In the genomic region with DNA sequence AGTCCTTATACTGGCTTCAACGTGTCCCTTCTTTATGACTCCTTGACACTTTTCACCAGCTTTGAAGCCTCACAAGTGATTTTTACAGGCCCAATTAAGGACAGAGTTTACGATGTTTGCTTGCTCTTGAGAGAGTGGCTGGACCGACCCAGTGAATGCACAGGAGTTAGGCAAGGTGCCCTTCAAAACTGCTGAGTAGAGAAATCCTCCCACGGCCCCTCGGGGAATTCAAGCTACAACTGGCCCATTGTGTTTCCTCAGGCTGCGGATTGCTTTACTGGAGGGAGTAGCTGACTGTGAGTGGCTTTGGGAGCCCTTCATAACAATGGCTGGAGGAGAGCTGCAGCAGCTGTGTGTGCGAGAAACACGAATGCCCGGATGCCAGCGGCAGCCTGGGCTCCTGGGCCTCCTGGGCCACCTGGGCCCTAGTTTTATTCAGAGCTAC, we compare ENCODE assay signal across 11 cellular contexts. TPM values are rescaled to one million over a fixed set of nuclear protein-coding genes. Genes with fewer than 3 reads are reported as not detected.
DNase-seq lines count a peak whose midpoint lies in the region; ATAC-seq and TF ChIP-seq lines count a peak whose summit lies in the region.
"Had no signal": no experiment of that assay in that cellular context is flagged by ENCODE, and none has a peak within 500 bp of the region (broad histone marks: within the 10 kb centered on the region; RNA-seq: fewer than 3 reads in every experiment).

No MANE protein-coding gene starts in this region.

- H3K27me3 ChIP-seq in upper lobe of right lung, result no peaks in the 10 kb centered on the region

- no peak for TF ChIP-seq CTCF in endothelial cell (IDR thresholded peaks at IDR 0.05; ENCODE audit: unreplicated experiment)
- TF ChIP-seq CTCF in mucosa of descending colon (IDR thresholded peaks at IDR 0.05), result no peak
- TF ChIP-seq CTCF in upper lobe of right lung (IDR thresholded peaks at IDR 0.05), result no peak
- no peak for TF ChIP-seq CTCF in Calu3 (IDR thresholded peaks at IDR 0.05; ENCODE audit: unreplicated experiment)

- peaks cover 8% of the 10 kb centered on the region for H3K4me1 ChIP-seq in mucosa of descending colon (ENCODE audit: low read depth)
- peaks cover 4% of the 10 kb centered on the region for H3K4me1 ChIP-seq in upper lobe of right lung

- H3K27me3 Mint-ChIP-seq in endothelial cell (ENCODE audit: unreplicated experiment) (peaks cover 6% of the 10 kb centered on the region), Calu3 (ENCODE audit: unreplicated experiment) (no peaks in the 10 kb centered on the region)
- H3K27me3 Mint-ChIP-seq: CD4-positive, alpha-beta memory T cell had no signal

- H3K9me3 Mint-ChIP-seq in endothelial cell (ENCODE audit: unreplicated experiment) (no peaks in the 10 kb centered on the region), Calu3 (ENCODE audit: low read depth, unreplicated experiment) (no peaks in the 10 kb centered on the region)
- H3K9me3 Mint-ChIP-seq: CD4-positive, alpha-beta memory T cell had no signal

- H3K36me3 Mint-ChIP-seq in endothelial cell (ENCODE audit: low read depth, unreplicated experiment), result no peaks in the 10 kb centered on the region
- no peaks in the 10 kb centered on the region for H3K36me3 Mint-ChIP-seq in Calu3 (ENCODE audit: insufficient read depth, unreplicated experiment)
- H3K36me3 Mint-ChIP-seq: CD4-positive, alpha-beta memory T cell had no signal

- H3K4me3 Mint-ChIP-seq in endothelial cell (ENCODE audit: unreplicated experiment), result no peak overlapping the region
- no peak overlapping the region for H3K4me3 Mint-ChIP-seq in Calu3 (ENCODE audit: low read depth, unreplicated experiment)
- H3K4me3 Mint-ChIP-seq: CD4-positive, alpha-beta memory T cell had no signal

- H3K4me1 Mint-ChIP-seq in endothelial cell (ENCODE audit: unreplicated experiment), result peaks cover 12% of the 10 kb centered on the region
- H3K4me1 Mint-ChIP-seq in Calu3 (ENCODE audit: low read depth, unreplicated experiment), result no peaks in the 10 kb centered on the region

- no peaks in the 10 kb centered on the region for H3K36me3 ChIP-seq in mucosa of descending colon (ENCODE audit: low read depth)
- H3K36me3 ChIP-seq in upper lobe of right lung, result no peaks in the 10 kb centered on the region

- peak overlapping the region; percentile 66 for H3K27ac Mint-ChIP-seq in endothelial cell (ENCODE audit: unreplicated experiment)
- H3K27ac Mint-ChIP-seq in Calu3 (ENCODE audit: unreplicated experiment), result no peak overlapping the region
- H3K27ac Mint-ChIP-seq: CD4-positive, alpha-beta memory T cell had no signal

- intact Hi-C loops in mucosa of descending colon (cut with DNase I, micrococcal nuclease), result no loop called here
- intact Hi-C loops in upper lobe of right lung (cut with DNase I), result no loop called here
- intact Hi-C loops in Calu3 (cut with micrococcal nuclease; ENCODE audit: unreplicated experiment), result no loop called here

- H3K27ac ChIP-seq in upper lobe of right lung, result no peak overlapping the region

- CTCF ChIA-PET in Calu3 (lab: Charles Lee), result no interaction called here

- BruUV-seq in Calu3 (replicated peaks; lab: Mats Ljungman, UMichigan), result no TSS peak

- H3K9me3 ChIP-seq in mucosa of descending colon (no peaks in the 10 kb centered on the region), upper lobe of right lung (no peaks in the 10 kb centered on the region)

- DNase-seq in COLO668 (lab: John Stamatoyannopoulos, UW; ENCODE audit: unreplicated experiment) (peak; percentile 81), NCI-H2107 treated with DMSO at 0.1 percent for 48 hours (lab: John Stamatoyannopoulos, UW; ENCODE audit: unreplicated experiment) (peak; percentile 81), endothelial cell (ENCODE audit: low spot score) (peak; percentile 19), mucosa of descending colon (peak in 2 of 3 donors; percentile 28 to 55), upper lobe of right lung (no peak), NCI-H446 treated with DMSO at 0.1 percent for 48 hours (lab: John Stamatoyannopoulos, UW) (no peak), Calu3 (no peak)
- DNase-seq: CD4-positive, alpha-beta memory T cell; stimulated activated CD4-positive, alpha-beta T cell treated with anti-CD3 and anti-CD28 coated beads, Interleukin-4, amount 100 ng/mL, for 24 hours; T-helper 1 cell had no signal

- H3K4me3 ChIP-seq in mucosa of descending colon (no peak overlapping the region), upper lobe of right lung (no peak overlapping the region)

- ATAC-seq in mucosa of descending colon (peak; percentile 97), HG02763 (IDR thresholded peaks at IDR 0.05; ENCODE audit: unreplicated experiment) (no peak), upper lobe of right lung (no peak)

RNA-seq across cellular contexts. Expression of a gene that starts 50.0 kb away (rescaled TPM):
- total RNA-seq in endothelial cell (ENCODE audit: unreplicated experiment) (7.2 TPM), mucosa of descending colon (100 to 1,000 TPM in 1 of 3 donors, 10 to 100 TPM in 2; 49.4 to 492 (median 55.0) TPM), upper lobe of right lung (204 TPM), Calu3 (2022) (18.7 and 21.8 TPM in 2 replicates)

Comparison
In these comparisons a context has a peak if more than half of its experiments do, and no peak if none do; other contexts are left out.
1. DNase-seq: peak in COLO668 (single experiment), NCI-H2107 treated with DMSO at 0.1 percent for 48 hours (single experiment), endothelial cell (single experiment) and mucosa of descending colon (2 of 3); none in upper lobe of right lung (single experiment), NCI-H446 treated with DMSO at 0.1 percent for 48 hours (single experiment) and Calu3 (single experiment).